Comparison of ENCODE assay signal across 8 cellular contexts in genomic region chr19:39407644-39408391, GRCh38. TPM values are rescaled to one million over a fixed set of nuclear protein-coding genes. Genes with fewer than 3 reads are reported as not detected.
DNase-seq lines count a peak whose midpoint lies in the region; ATAC-seq, FAIRE-seq and TF ChIP-seq lines count a peak whose summit lies in the region.

No MANE protein-coding gene starts in this region.

- TF ChIP-seq RAD21 in HepG2 (CRISPR knock-in tag; IDR thresholded peaks at IDR 0.05) = no peak

- peaks cover 38% of the 10 kb centered on the region for H3K36me3 Mint-ChIP-seq in T-helper 2 cell treated with Interferon-gamma antibody and Interleukin-4, amounts not matched to agents 5 μg/mL and 100 μg/mL, for 36 hours (ENCODE audit: low read depth)

- peaks cover 0 to 3% of the 10 kb centered on the region in 2 experiments; a peak in 1 of 5 replicates for H3K36me3 ChIP-seq in HepG2 (replicated peaks in 1 of 2; ENCODE audit: control insufficient read depth in 1 of 2, insufficient read depth in 2 of 2, low read length in 2 of 2)

- peaks cover 36% of the 10 kb centered on the region for H3K4me1 Mint-ChIP-seq in T-helper 2 cell treated with Interferon-gamma antibody and Interleukin-4, amounts not matched to agents 5 μg/mL and 100 μg/mL, for 36 hours (ENCODE audit: low read depth)
- H3K4me1 Mint-ChIP-seq in stimulated activated naive CD8-positive, alpha-beta T cell treated with anti-CD3 and anti-CD28 coated beads, Interleukin-15, amount 100 ng/mL, for 72 hours = peaks cover 73% of the 10 kb centered on the region

- TF ChIP-seq CTCF in HepG2 (CRISPR knock-in tag; IDR thresholded peaks at IDR 0.05) = no peak

- peak; percentile 36 for TF ChIP-seq POLR2A in GM19099 (IDR thresholded peaks at IDR 0.05; ENCODE audit: extremely low read depth, insufficient read length, low read depth)
- no peak; a peak in 1 of 4 replicates for TF ChIP-seq POLR2A in HepG2 (IDR thresholded peaks at IDR 0.05; ENCODE audit: insufficient read depth in 1 of 2, low read depth in 2 of 2, low read length in 2 of 2)

- peaks cover 33% of the 10 kb centered on the region for H3K79me2 ChIP-seq in HepG2 (ENCODE audit: insufficient read depth, low read length)

- CTCF ChIA-PET in HepG2 (lab: Yijun Ruan, JAX; ENCODE audit: low intra/inter-chr PET ratio, low total read pairs) = no interaction called here

- no peaks in the 10 kb centered on the region for H3K9me3 ChIP-seq in HepG2 (ENCODE audit: low read length)

- H2AFZ ChIP-seq in HepG2 (ENCODE audit: low read length) = no peak overlapping the region

- peaks cover 20% of the 10 kb centered on the region; the same call in 1 of the 2 replicates for H4K20me1 ChIP-seq in HepG2 (ENCODE audit: insufficient read depth, low read length)

- DNase-seq in T-helper 2 cell treated with Interferon-gamma antibody and Interleukin-4, amounts not matched to agents 5 μg/mL and 100 μg/mL, for 36 hours (ENCODE audit: low spot score) = peak; percentile 56
- peak; percentile 80 for DNase-seq in central memory CD4-positive, alpha-beta T cell
- DNase-seq in HepG2 (ENCODE audit: low spot score) (no peak), SHP77 (lab: John Stamatoyannopoulos, UW) (no peak)
- DNase-seq in stimulated activated naive CD8-positive, alpha-beta T cell treated with anti-CD3 and anti-CD28 coated beads, Interleukin-15, amount 100 ng/mL, for 72 hours = peak; percentile 73 to 78

- no peak for TF ChIP-seq EP300 in HepG2 (IDR thresholded peaks at IDR 0.05; ENCODE audit: low read depth in 2 of 2, low read length in 2 of 2)
- no peak for TF ChIP-seq EP300 in HepG2 (CRISPR knock-in tag; IDR thresholded peaks at IDR 0.05; ENCODE audit: borderline replicate concordance)

- H3K27ac Mint-ChIP-seq in T-helper 2 cell treated with Interferon-gamma antibody and Interleukin-4, amounts not matched to agents 5 μg/mL and 100 μg/mL, for 36 hours = peak overlapping the region; percentile 98
- H3K27ac Mint-ChIP-seq in stimulated activated naive CD8-positive, alpha-beta T cell treated with anti-CD3 and anti-CD28 coated beads, Interleukin-15, amount 100 ng/mL, for 72 hours = peak overlapping the region; percentile 96 to 99

- POLR2A ChIA-PET in HepG2 (lab: Yijun Ruan, JAX) = interaction anchor here (0.9 to 5.8 kb wide), 5 partner anchors 10 to 38 kb away, joined by 3 to 117 read pairs (median 15); partner anchors contain the start of genes MED29, PAF1, RPS16 and SUPT5H

- H3K9ac ChIP-seq in HepG2 (ENCODE audit: insufficient read depth, low read depth, low read length) = peak overlapping the region; percentile 92

- ATAC-seq in HepG2 = 0 out of 3 replicates have a peak, but pooled peaks have one; percentile 0
- ATAC-seq in stimulated activated naive CD8-positive, alpha-beta T cell treated with anti-CD3 and anti-CD28 coated beads, Interleukin-15, amount 100 ng/mL, for 72 hours = peak; percentile 25
- no peak for ATAC-seq in HG03469 (IDR thresholded peaks at IDR 0.05; ENCODE audit: unreplicated experiment)
- no peak for ATAC-seq in GM21360 (IDR thresholded peaks at IDR 0.05; ENCODE audit: unreplicated experiment)

- no peaks in the 10 kb centered on the region; a peak in 1 of 5 replicates for H3K27me3 ChIP-seq in HepG2 (ENCODE audit: control insufficient read depth in 1 of 2, insufficient read depth in 2 of 2, low read length in 2 of 2)

- peaks cover 4% of the 10 kb centered on the region for H3K27me3 Mint-ChIP-seq in T-helper 2 cell treated with Interferon-gamma antibody and Interleukin-4, amounts not matched to agents 5 μg/mL and 100 μg/mL, for 36 hours (ENCODE audit: low read depth)
- H3K27me3 Mint-ChIP-seq in stimulated activated naive CD8-positive, alpha-beta T cell treated with anti-CD3 and anti-CD28 coated beads, Interleukin-15, amount 100 ng/mL, for 72 hours = no peaks in the 10 kb centered on the region

- FAIRE-seq in HepG2 (lab: Jason Lieb, UNC) = no peak

- BruUV-seq in HepG2 (replicated peaks; lab: Mats Ljungman, UMichigan) = no TSS peak

- in situ Hi-C loops in HepG2 (cut with HindIII; ENCODE audit: extremely low pct_ligation_motif_present, low pct_unique_long_range_greater_than_20kb) = no loop called here

- intact Hi-C loops in HepG2 (cut with micrococcal nuclease; ENCODE audit: unreplicated experiment) = no loop called here

- peak overlapping the region; percentile 86 for H3K27ac ChIP-seq in HepG2 (ENCODE audit: extremely low read length, insufficient read depth, low read length)

- peak overlapping the region; percentile 97 to 98 (median 97) for H3K4me3 ChIP-seq in HepG2 (replicated peaks in 1 of 3; ENCODE audit: insufficient read depth in 1 of 3, low read depth in 2 of 3, low read length in 3 of 3)

- H3K9me3 Mint-ChIP-seq in T-helper 2 cell treated with Interferon-gamma antibody and Interleukin-4, amounts not matched to agents 5 μg/mL and 100 μg/mL, for 36 hours = no peaks in the 10 kb centered on the region
- H3K9me3 Mint-ChIP-seq in stimulated activated naive CD8-positive, alpha-beta T cell treated with anti-CD3 and anti-CD28 coated beads, Interleukin-15, amount 100 ng/mL, for 72 hours = no peaks in the 10 kb centered on the region

- H3K4me2 ChIP-seq in HepG2 (ENCODE audit: low read depth, low read length) = peak overlapping the region; percentile 87

- peak overlapping the region; percentile 90 for H3K4me3 Mint-ChIP-seq in T-helper 2 cell treated with Interferon-gamma antibody and Interleukin-4, amounts not matched to agents 5 μg/mL and 100 μg/mL, for 36 hours
- peak overlapping the region; percentile 80 to 91 for H3K4me3 Mint-ChIP-seq in stimulated activated naive CD8-positive, alpha-beta T cell treated with anti-CD3 and anti-CD28 coated beads, Interleukin-15, amount 100 ng/mL, for 72 hours

- WGBS in HepG2 (ENCODE audit: low lambda C conversion rate) = 20% methylated on average over 26 of the region's 41 CpGs

- peaks cover 46% of the 10 kb centered on the region for H3K4me1 ChIP-seq in HepG2 (ENCODE audit: insufficient read depth, low read length)

RNA-seq across cellular contexts. Expression of gene ZFP36, which starts 1.2 kb away (rescaled TPM):
- total RNA-seq in HepG2 (2016; rRNA removed; fragmentation: Illumina TruSeq; extraction: Trizol) = 0.81 and 1.7 TPM in 2 replicates
- 1.2 and 1.4 TPM in 2 replicates for total RNA-seq in HepG2 (2016; cell fraction: cytosol; rRNA removed; fragmentation: Illumina TruSeq; extraction: Trizol; ENCODE audit: low read depth)
- total RNA-seq in HepG2 (2016; cell fraction: insoluble cytoplasmic fraction; rRNA removed; fragmentation: Illumina TruSeq; extraction: Trizol) = 0.52 and 1.3 TPM in 2 replicates
- 1.9 and 2.1 TPM in 2 replicates for total RNA-seq in HepG2 (2016; cell fraction: membrane; rRNA removed; fragmentation: Illumina TruSeq; extraction: Trizol)
- 1.1 and 2.6 TPM in 2 replicates for total RNA-seq in HepG2 (2016; cell fraction: nucleus; rRNA removed; fragmentation: Illumina TruSeq; extraction: Trizol)
- 1.4 and 2.1 TPM in 2 replicates for polyA plus RNA-seq in HepG2 (2011; rRNA removed)
- polyA plus RNA-seq in HepG2 (2011; cell fraction: cytosol; rRNA removed) = 2.1 TPM in 2 replicates
- 10.8 and 12.7 TPM in 2 replicates for polyA plus RNA-seq in HepG2 (2011; cell fraction: nucleus; rRNA removed)
- 9.4 and 10.6 TPM in 2 replicates for polyA plus RNA-seq in HepG2 (2012)
- polyA plus RNA-seq in HepG2 (2016; cell fraction: cytosol; fragmentation: Illumina TruSeq; extraction: Trizol; ENCODE audit: low read depth) = 1.1 and 1.3 TPM in 2 replicates
- 2.3 and 4.1 TPM in 2 replicates for polyA plus RNA-seq in HepG2 (2016; cell fraction: insoluble cytoplasmic fraction; fragmentation: Illumina TruSeq; extraction: Trizol; ENCODE audit: low read depth)
- polyA plus RNA-seq in HepG2 (2016; cell fraction: membrane; fragmentation: Illumina TruSeq; extraction: Trizol; ENCODE audit: low read depth) = 1.9 and 2.8 TPM in 2 replicates
- 6.2 and 8.4 TPM in 2 replicates for polyA plus RNA-seq in HepG2 (2016; cell fraction: nucleus; fragmentation: Illumina TruSeq; extraction: Trizol; ENCODE audit: insufficient read depth, low read depth)
- polyA minus RNA-seq in HepG2 (2011; rRNA and poly(A)+ RNA removed; ENCODE audit: low replicate concordance) = 4.1 and 5.5 TPM in 2 replicates
- polyA minus RNA-seq in HepG2 (2011; cell fraction: cytosol; rRNA and poly(A)+ RNA removed) = 7.8 and 9.2 TPM in 2 replicates
- 4.1 and 6.0 TPM in 2 replicates for polyA minus RNA-seq in HepG2 (2011; cell fraction: nucleus; rRNA and poly(A)+ RNA removed)

RNA-seq across cellular contexts. Expression of gene PLEKHG2, which starts 4.7 kb away (rescaled TPM):
- 3.6 and 5.2 TPM in 2 replicates for total RNA-seq in HepG2 (2016; rRNA removed; fragmentation: Illumina TruSeq; extraction: Trizol)
- 0.51 and 1.9 TPM in 2 replicates for total RNA-seq in HepG2 (2016; cell fraction: cytosol; rRNA removed; fragmentation: Illumina TruSeq; extraction: Trizol; ENCODE audit: low read depth)
- 3.1 and 4.0 TPM in 2 replicates for total RNA-seq in HepG2 (2016; cell fraction: insoluble cytoplasmic fraction; rRNA removed; fragmentation: Illumina TruSeq; extraction: Trizol)
- 2.0 and 3.5 TPM in 2 replicates for total RNA-seq in HepG2 (2016; cell fraction: membrane; rRNA removed; fragmentation: Illumina TruSeq; extraction: Trizol)
- total RNA-seq in HepG2 (2016; cell fraction: nucleus; rRNA removed; fragmentation: Illumina TruSeq; extraction: Trizol) = 6.8 TPM in 2 replicates
- polyA plus RNA-seq in HepG2 (2011; rRNA removed) = 6.8 and 7.8 TPM in 2 replicates
- polyA plus RNA-seq in HepG2 (2011; cell fraction: cytosol; rRNA removed) = 1.9 and 2.4 TPM in 2 replicates
- polyA plus RNA-seq in HepG2 (2011; cell fraction: nucleus; rRNA removed) = 30.6 and 32.3 TPM in 2 replicates
- polyA plus RNA-seq in HepG2 (2012) = 5.1 and 11.3 TPM in 2 replicates
- polyA plus RNA-seq in HepG2 (2016; cell fraction: cytosol; fragmentation: Illumina TruSeq; extraction: Trizol; ENCODE audit: low read depth) = 0.75 and 1.5 TPM in 2 replicates
- polyA plus RNA-seq in HepG2 (2016; cell fraction: insoluble cytoplasmic fraction; fragmentation: Illumina TruSeq; extraction: Trizol; ENCODE audit: low read depth) = 2.8 and 5.1 TPM in 2 replicates
- polyA plus RNA-seq in HepG2 (2016; cell fraction: membrane; fragmentation: Illumina TruSeq; extraction: Trizol; ENCODE audit: low read depth) = 2.6 and 3.5 TPM in 2 replicates
- 17.4 and 28.3 TPM in 2 replicates for polyA plus RNA-seq in HepG2 (2016; cell fraction: nucleus; fragmentation: Illumina TruSeq; extraction: Trizol; ENCODE audit: insufficient read depth, low read depth)
- polyA minus RNA-seq in HepG2 (2011; rRNA and poly(A)+ RNA removed; ENCODE audit: low replicate concordance) = 6.5 and 8.4 TPM in 2 replicates
- 6.3 and 8.3 TPM in 2 replicates for polyA minus RNA-seq in HepG2 (2011; cell fraction: cytosol; rRNA and poly(A)+ RNA removed)
- 18.9 and 20.1 TPM in 2 replicates for polyA minus RNA-seq in HepG2 (2011; cell fraction: nucleus; rRNA and poly(A)+ RNA removed)

RNA-seq across cellular contexts. Expression of gene MED29, which starts 16.6 kb away (rescaled TPM):
- 14.0 and 18.1 TPM in 2 replicates for total RNA-seq in HepG2 (2016; rRNA removed; fragmentation: Illumina TruSeq; extraction: Trizol)
- 3.3 and 3.4 TPM in 2 replicates for total RNA-seq in HepG2 (2016; cell fraction: cytosol; rRNA removed; fragmentation: Illumina TruSeq; extraction: Trizol; ENCODE audit: low read depth)
- total RNA-seq in HepG2 (2016; cell fraction: insoluble cytoplasmic fraction; rRNA removed; fragmentation: Illumina TruSeq; extraction: Trizol) = 14.6 and 16.5 TPM in 2 replicates
- total RNA-seq in HepG2 (2016; cell fraction: membrane; rRNA removed; fragmentation: Illumina TruSeq; extraction: Trizol) = 8.2 and 8.3 TPM in 2 replicates
- 6.8 and 6.9 TPM in 2 replicates for total RNA-seq in HepG2 (2016; cell fraction: nucleus; rRNA removed; fragmentation: Illumina TruSeq; extraction: Trizol)
- 19.7 and 23.7 TPM in 2 replicates for polyA plus RNA-seq in HepG2 (2011; rRNA removed)
- 23.2 and 27.9 TPM in 2 replicates for polyA plus RNA-seq in HepG2 (2011; cell fraction: cytosol; rRNA removed)
- 16.6 and 20.4 TPM in 2 replicates for polyA plus RNA-seq in HepG2 (2011; cell fraction: nucleus; rRNA removed)
- polyA plus RNA-seq in HepG2 (2012) = 12.2 and 13.4 TPM in 2 replicates
- polyA plus RNA-seq in HepG2 (2016; cell fraction: cytosol; fragmentation: Illumina TruSeq; extraction: Trizol; ENCODE audit: low read depth) = 3.1 TPM in 2 replicates
- 18.4 and 20.3 TPM in 2 replicates for polyA plus RNA-seq in HepG2 (2016; cell fraction: insoluble cytoplasmic fraction; fragmentation: Illumina TruSeq; extraction: Trizol; ENCODE audit: low read depth)
- polyA plus RNA-seq in HepG2 (2016; cell fraction: membrane; fragmentation: Illumina TruSeq; extraction: Trizol; ENCODE audit: low read depth) = 6.3 and 7.9 TPM in 2 replicates
- polyA plus RNA-seq in HepG2 (2016; cell fraction: nucleus; fragmentation: Illumina TruSeq; extraction: Trizol; ENCODE audit: insufficient read depth, low read depth) = 14.1 and 15.8 TPM in 2 replicates
- 44.1 and 48.3 TPM in 2 replicates for polyA minus RNA-seq in HepG2 (2011; rRNA and poly(A)+ RNA removed; ENCODE audit: low replicate concordance)
- 10.6 and 11.3 TPM in 2 replicates for polyA minus RNA-seq in HepG2 (2011; cell fraction: cytosol; rRNA and poly(A)+ RNA removed)
- 10.1 and 13.1 TPM in 2 replicates for polyA minus RNA-seq in HepG2 (2011; cell fraction: nucleus; rRNA and poly(A)+ RNA removed)

RNA-seq across cellular contexts. Expression of gene PAF1, which starts 16.9 kb away (rescaled TPM):
- total RNA-seq in HepG2 (2016; rRNA removed; fragmentation: Illumina TruSeq; extraction: Trizol) = 30.2 and 31.0 TPM in 2 replicates
- 4.3 and 4.6 TPM in 2 replicates for total RNA-seq in HepG2 (2016; cell fraction: cytosol; rRNA removed; fragmentation: Illumina TruSeq; extraction: Trizol; ENCODE audit: low read depth)
- total RNA-seq in HepG2 (2016; cell fraction: insoluble cytoplasmic fraction; rRNA removed; fragmentation: Illumina TruSeq; extraction: Trizol) = 25.2 and 33.6 TPM in 2 replicates
- 7.2 and 8.9 TPM in 2 replicates for total RNA-seq in HepG2 (2016; cell fraction: membrane; rRNA removed; fragmentation: Illumina TruSeq; extraction: Trizol)
- 17.1 and 20.6 TPM in 2 replicates for total RNA-seq in HepG2 (2016; cell fraction: nucleus; rRNA removed; fragmentation: Illumina TruSeq; extraction: Trizol)
- polyA plus RNA-seq in HepG2 (2011; rRNA removed) = 30.3 and 31.1 TPM in 2 replicates
- 23.2 and 28.5 TPM in 2 replicates for polyA plus RNA-seq in HepG2 (2011; cell fraction: cytosol; rRNA removed)
- polyA plus RNA-seq in HepG2 (2011; cell fraction: nucleus; rRNA removed) = 46.4 and 51.2 TPM in 2 replicates
- polyA plus RNA-seq in HepG2 (2012) = 31.0 and 32.0 TPM in 2 replicates
- 4.2 and 4.5 TPM in 2 replicates for polyA plus RNA-seq in HepG2 (2016; cell fraction: cytosol; fragmentation: Illumina TruSeq; extraction: Trizol; ENCODE audit: low read depth)
- polyA plus RNA-seq in HepG2 (2016; cell fraction: insoluble cytoplasmic fraction; fragmentation: Illumina TruSeq; extraction: Trizol; ENCODE audit: low read depth) = 45.7 and 53.2 TPM in 2 replicates
- polyA plus RNA-seq in HepG2 (2016; cell fraction: membrane; fragmentation: Illumina TruSeq; extraction: Trizol; ENCODE audit: low read depth) = 7.1 and 7.8 TPM in 2 replicates
- 51.5 and 52.7 TPM in 2 replicates for polyA plus RNA-seq in HepG2 (2016; cell fraction: nucleus; fragmentation: Illumina TruSeq; extraction: Trizol; ENCODE audit: insufficient read depth, low read depth)
- 32.5 and 51.4 TPM in 2 replicates for polyA minus RNA-seq in HepG2 (2011; rRNA and poly(A)+ RNA removed; ENCODE audit: low replicate concordance)
- polyA minus RNA-seq in HepG2 (2011; cell fraction: cytosol; rRNA and poly(A)+ RNA removed) = 17.1 and 19.9 TPM in 2 replicates
- 30.1 and 33.9 TPM in 2 replicates for polyA minus RNA-seq in HepG2 (2011; cell fraction: nucleus; rRNA and poly(A)+ RNA removed)

RNA-seq across cellular contexts. Expression of gene RPS16, which starts 27.9 kb away (rescaled TPM):
- total RNA-seq in HepG2 (2016; rRNA removed; fragmentation: Illumina TruSeq; extraction: Trizol) = 488 and 790 TPM in 2 replicates
- total RNA-seq in HepG2 (2016; cell fraction: cytosol; rRNA removed; fragmentation: Illumina TruSeq; extraction: Trizol; ENCODE audit: low read depth) = 875 and 1,100 TPM in 2 replicates
- total RNA-seq in HepG2 (2016; cell fraction: insoluble cytoplasmic fraction; rRNA removed; fragmentation: Illumina TruSeq; extraction: Trizol) = 524 and 648 TPM in 2 replicates
- total RNA-seq in HepG2 (2016; cell fraction: membrane; rRNA removed; fragmentation: Illumina TruSeq; extraction: Trizol) = 1,389 and 1,434 TPM in 2 replicates
- 216 and 289 TPM in 2 replicates for total RNA-seq in HepG2 (2016; cell fraction: nucleus; rRNA removed; fragmentation: Illumina TruSeq; extraction: Trizol)
- polyA plus RNA-seq in HepG2 (2011; rRNA removed) = 2,583 and 2,596 TPM in 2 replicates
- polyA plus RNA-seq in HepG2 (2011; cell fraction: cytosol; rRNA removed) = 6,196 and 9,335 TPM in 2 replicates
- polyA plus RNA-seq in HepG2 (2011; cell fraction: nucleus; rRNA removed) = 2,074 and 2,083 TPM in 2 replicates
- polyA plus RNA-seq in HepG2 (2012) = 3,042 and 3,601 TPM in 2 replicates
- polyA plus RNA-seq in HepG2 (2016; cell fraction: cytosol; fragmentation: Illumina TruSeq; extraction: Trizol; ENCODE audit: low read depth) = 3,994 and 4,562 TPM in 2 replicates
- polyA plus RNA-seq in HepG2 (2016; cell fraction: insoluble cytoplasmic fraction; fragmentation: Illumina TruSeq; extraction: Trizol; ENCODE audit: low read depth) = 2,744 and 2,812 TPM in 2 replicates
- 5,655 and 5,989 TPM in 2 replicates for polyA plus RNA-seq in HepG2 (2016; cell fraction: membrane; fragmentation: Illumina TruSeq; extraction: Trizol; ENCODE audit: low read depth)
- polyA plus RNA-seq in HepG2 (2016; cell fraction: nucleus; fragmentation: Illumina TruSeq; extraction: Trizol; ENCODE audit: insufficient read depth, low read depth) = 1,642 and 1,701 TPM in 2 replicates
- 2,434 and 2,985 TPM in 2 replicates for polyA minus RNA-seq in HepG2 (2011; rRNA and poly(A)+ RNA removed; ENCODE audit: low replicate concordance)
- 1,333 and 1,373 TPM in 2 replicates for polyA minus RNA-seq in HepG2 (2011; cell fraction: cytosol; rRNA and poly(A)+ RNA removed)
- polyA minus RNA-seq in HepG2 (2011; cell fraction: nucleus; rRNA and poly(A)+ RNA removed) = 311 and 415 TPM in 2 replicates

Comparison
In these comparisons a context has a peak if more than half of its experiments do, and no peak if none do; other contexts are left out.
1. DNase-seq: peak in T-helper 2 cell treated with Interferon-gamma antibody and Interleukin-4, amounts not matched to agents 5 μg/mL and 100 μg/mL, for 36 hours (single experiment), central memory CD4-positive, alpha-beta T cell (single experiment) and stimulated activated naive CD8-positive, alpha-beta T cell treated with anti-CD3 and anti-CD28 coated beads, Interleukin-15, amount 100 ng/mL, for 72 hours (2 of 2); none in HepG2 (single experiment) and SHP77 (0 of 2).
2. ATAC-seq: peak in HepG2 (single experiment) and stimulated activated naive CD8-positive, alpha-beta T cell treated with anti-CD3 and anti-CD28 coated beads, Interleukin-15, amount 100 ng/mL, for 72 hours (single experiment); none in HG03469 (single experiment) and GM21360 (single experiment).